ENCODE assay signal across 1 cellular context in genomic region chr12:6148722-6149121, GRCh38. TPM values are rescaled to one million over a fixed set of nuclear protein-coding genes. Genes with fewer than 3 reads are reported as not detected.
"Had no signal": no experiment of that assay in that cellular context is flagged by ENCODE, and none has a peak within 500 bp of the region (broad histone marks: within the 10 kb centered on the region; RNA-seq: fewer than 3 reads in every experiment).

No MANE protein-coding gene starts in this region.

RNA-seq across cellular contexts. Expression of gene VWF, which starts 24.3 kb away (rescaled TPM):
- total RNA-seq: PC-3 had no signal
